ENCODE assay signal across 2 cellular contexts in the genomic region with DNA sequence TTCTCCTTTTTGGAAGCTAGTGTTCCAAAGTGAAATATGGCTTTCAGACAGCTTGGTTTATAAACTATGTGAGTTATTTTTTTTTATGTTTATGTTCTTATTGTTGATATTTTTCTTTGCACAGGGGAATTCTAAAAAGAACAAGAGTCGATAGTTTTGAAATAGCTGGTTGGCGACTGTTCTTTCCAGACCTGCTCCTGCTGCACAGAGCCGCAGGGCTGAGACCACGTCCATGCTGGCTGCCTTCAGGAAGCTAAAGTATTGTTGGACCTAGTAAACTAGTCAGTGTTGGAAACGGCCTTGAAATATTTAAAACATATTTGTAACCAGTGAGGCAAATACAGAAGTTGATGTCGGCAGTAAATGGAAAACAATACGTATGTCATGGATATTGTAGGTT.
TF ChIP-seq lines count a peak whose summit lies in the region.

No MANE protein-coding gene starts in this region.

TF ChIP-seq in IMR-90, 13 proteins besides CTCF, POLR2A, EP300 and RAD21:
- TF ChIP-seq SMC3 (IDR thresholded peaks at IDR 0.05; ENCODE audit: low read depth, low read length) (no peak), MAZ (IDR thresholded peaks at IDR 0.05; ENCODE audit: borderline replicate concordance, low read depth, low read length) (no peak), FOS (IDR thresholded peaks at IDR 0.05; ENCODE audit: low read depth, low read length) (no peak), MAFK (IDR thresholded peaks at IDR 0.05; ENCODE audit: low read depth, low read length) (no peak), MXI1 (IDR thresholded peaks at IDR 0.05; ENCODE audit: borderline replicate concordance, low read depth, low read length) (no peak), CEBPB (IDR thresholded peaks at IDR 0.05; ENCODE audit: low read depth, low read length) (no peak), RFX5 (IDR thresholded peaks at IDR 0.05; ENCODE audit: low read depth, low read length) (no peak), BHLHE40 (IDR thresholded peaks at IDR 0.05; ENCODE audit: low read depth, low read length) (no peak), RCOR1 (IDR thresholded peaks at IDR 0.05; ENCODE audit: insufficient replicate concordance, low read length) (no peak), CHD1 (IDR thresholded peaks at IDR 0.05; ENCODE audit: low read depth, low read length) (no peak), USF2 (IDR thresholded peaks at IDR 0.05; ENCODE audit: low read depth, low read length) (no peak), NFE2L2 (IDR thresholded peaks at IDR 0.05; ENCODE audit: low read depth, low read length) (no peak)
- TF ChIP-seq, protein P1, sequence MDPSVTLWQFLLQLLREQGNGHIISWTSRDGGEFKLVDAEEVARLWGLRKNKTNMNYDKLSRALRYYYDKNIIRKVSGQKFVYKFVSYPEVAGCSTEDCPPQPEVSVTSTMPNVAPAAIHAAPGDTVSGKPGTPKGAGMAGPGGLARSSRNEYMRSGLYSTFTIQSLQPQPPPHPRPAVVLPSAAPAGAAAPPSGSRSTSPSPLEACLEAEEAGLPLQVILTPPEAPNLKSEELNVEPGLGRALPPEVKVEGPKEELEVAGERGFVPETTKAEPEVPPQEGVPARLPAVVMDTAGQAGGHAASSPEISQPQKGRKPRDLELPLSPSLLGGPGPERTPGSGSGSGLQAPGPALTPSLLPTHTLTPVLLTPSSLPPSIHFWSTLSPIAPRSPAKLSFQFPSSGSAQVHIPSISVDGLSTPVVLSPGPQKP (IDR thresholded peaks at IDR 0.05; ENCODE audit: borderline replicate concordance, low read depth, low read length), result no peak

TF ChIP-seq in HEK293T, 16 proteins besides CTCF, POLR2A, EP300 and RAD21:
- TF ChIP-seq FOXK2 (IDR thresholded peaks at IDR 0.05) (no peak), SUZ12 (IDR thresholded peaks at IDR 0.05) (no peak), BHLHE40 (IDR thresholded peaks at IDR 0.05; ENCODE audit: borderline replicate concordance) (no peak), SP1 (IDR thresholded peaks at IDR 0.05) (no peak), LEF1 (IDR thresholded peaks at IDR 0.05; ENCODE audit: borderline replicate concordance) (no peak), ELF4 (IDR thresholded peaks at IDR 0.05) (no peak), FOXM1 (IDR thresholded peaks at IDR 0.05; ENCODE audit: borderline replicate concordance) (no peak), ZNF384 (IDR thresholded peaks at IDR 0.05) (no peak)
